ENCODE assay signal across 25 cellular contexts in the genomic region with DNA sequence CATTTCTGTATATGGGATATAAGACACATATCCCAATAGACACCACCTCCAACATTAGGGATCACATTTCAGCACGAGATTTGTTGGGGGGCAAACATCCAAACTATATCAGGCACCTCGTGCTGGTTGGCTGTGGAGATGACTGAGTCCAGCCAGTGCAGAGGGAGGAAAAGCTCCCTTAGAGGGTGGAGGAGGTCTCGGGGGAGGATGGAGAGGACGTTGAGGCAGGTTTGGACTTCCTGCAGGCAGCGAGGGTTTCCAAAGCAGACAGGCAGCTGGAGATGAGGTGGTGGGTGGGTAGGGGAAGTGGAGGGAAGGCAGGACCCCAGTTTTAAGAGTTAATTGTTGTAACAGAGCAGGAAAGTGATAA. TPM values are rescaled to one million over a fixed set of nuclear protein-coding genes. Genes with fewer than 3 reads are reported as not detected.
A peak's percentile ranks its signal among the peaks of the same experiment; 100 is the strongest.
DNase-seq lines count a peak whose midpoint lies in the region; ATAC-seq and TF ChIP-seq lines count a peak whose summit lies in the region.
"Had no signal": no experiment of that assay in that cellular context is flagged by ENCODE, and none has a peak within 500 bp of the region (broad histone marks: within the 10 kb centered on the region; RNA-seq: fewer than 3 reads in every experiment).

No MANE protein-coding gene starts in this region.

- H3K4me3 ChIP-seq in CD4-positive, alpha-beta memory T cell (ENCODE audit: low read length in 2 of 2) = no peak overlapping the region
- no peak overlapping the region for H3K4me3 ChIP-seq in muscle layer of duodenum (ENCODE audit: low read depth in 1 of 2, low read length in 2 of 2)
- H3K4me3 ChIP-seq: ascending aorta, HAP-1, vagina had no signal

- in situ Hi-C loops in GM13977 (cut with MboI; ENCODE audit: low pct_unique_long_range_greater_than_20kb, low sequenced_read_pairs, unreplicated experiment) = no loop called here

- intact Hi-C loops in CD4-positive, alpha-beta memory T cell (cut with micrococcal nuclease) = no loop called here
- intact Hi-C loops in natural killer cell (cut with micrococcal nuclease) = no loop called here

- H3K36me3 ChIP-seq in CD4-positive, alpha-beta memory T cell (ENCODE audit: insufficient read depth, low read length) = no peaks in the 10 kb centered on the region
- no peaks in the 10 kb centered on the region for H3K36me3 ChIP-seq in muscle layer of duodenum (ENCODE audit: control insufficient read depth in 1 of 2, insufficient read depth in 2 of 2, low read length in 2 of 2)
- H3K36me3 ChIP-seq: ascending aorta, HAP-1, vagina had no signal

- H3K27me3 Mint-ChIP-seq in CD4-positive, alpha-beta memory T cell = no peaks in the 10 kb centered on the region
- H3K27me3 Mint-ChIP-seq in activated T-helper 17 cell treated with anti-CD3 and anti-CD28 coated beads, Interleukin-2, amount 50 U/mL, for 72 hours = no peaks in the 10 kb centered on the region
- peaks cover 6 to 9% of the 10 kb centered on the region in 2 donors for H3K27me3 Mint-ChIP-seq in stimulated activated naive B cell treated with anti-CD40 and anti-IgM and Interleukin-4, amounts not matched to agents 10 μg/mL and 1 μg/mL and 100 μg/mL, for 72 hours
- peaks cover 0 to 5% of the 10 kb centered on the region in 2 donors for H3K27me3 Mint-ChIP-seq in natural killer cell (ENCODE audit: low read depth in 2 of 2)
- H3K27me3 Mint-ChIP-seq: activated naive CD4-positive, alpha-beta T cell treated with anti-CD3 and anti-CD28 coated beads, Interleukin-2, amount 50 U/mL, for 24 hours had no signal

- TF ChIP-seq CTCF in natural killer cell (IDR thresholded peaks at IDR 0.05) (no peak), GM13977 (IDR thresholded peaks at IDR 0.05; ENCODE audit: extremely low read depth, insufficient read depth, missing control alignments) (no peak)

- H3K27ac ChIP-seq in CD4-positive, alpha-beta memory T cell (ENCODE audit: low read depth, low read length) = peak overlapping the region; percentile 48
- H3K27ac ChIP-seq in muscle layer of duodenum (ENCODE audit: low read length) = peak overlapping the region; percentile 53
- H3K27ac ChIP-seq: vagina had no signal

- H3K27ac Mint-ChIP-seq in CD4-positive, alpha-beta memory T cell = peak overlapping the region; percentile 19 to 97 (median 93)
- H3K27ac Mint-ChIP-seq in activated T-helper 17 cell treated with anti-CD3 and anti-CD28 coated beads, Interleukin-2, amount 50 U/mL, for 72 hours = peak overlapping the region; percentile 88
- H3K27ac Mint-ChIP-seq in stimulated activated naive B cell treated with anti-CD40 and anti-IgM and Interleukin-4, amounts not matched to agents 10 μg/mL and 1 μg/mL and 100 μg/mL, for 72 hours = peak overlapping the region; percentile 54
- H3K27ac Mint-ChIP-seq in natural killer cell = no peak overlapping the region
- H3K27ac Mint-ChIP-seq: activated CD4-positive, alpha-beta T cell treated with anti-CD3 and anti-CD28 coated beads, Interleukin-2, amount 10 ng/mL, durations not matched to agents 24 days and 14 days; activated naive CD4-positive, alpha-beta T cell treated with anti-CD3 and anti-CD28 coated beads, Interleukin-2, amount 50 U/mL, for 24 hours; activated T-helper 1 cell treated with anti-CD3 and anti-CD28 coated beads, Interleukin-12 subunit alpha, Interleukin-12 subunit beta, Interleukin-2, Interleukin-4 antibody, amounts not matched to agents 30 ng/mL and 10 ng/mL and 1 ng/mL, durations not matched to agents 14 hours and 24 hours and 36 hours had no signal

- H3K4me1 Mint-ChIP-seq in CD4-positive, alpha-beta memory T cell = peaks cover 26 to 45% (median 37%) of the 10 kb centered on the region in 4 donors
- peaks cover 35% of the 10 kb centered on the region for H3K4me1 Mint-ChIP-seq in activated T-helper 17 cell treated with anti-CD3 and anti-CD28 coated beads, Interleukin-2, amount 50 U/mL, for 72 hours
- H3K4me1 Mint-ChIP-seq in stimulated activated naive B cell treated with anti-CD40 and anti-IgM and Interleukin-4, amounts not matched to agents 10 μg/mL and 1 μg/mL and 100 μg/mL, for 72 hours = peaks cover 3 to 9% of the 10 kb centered on the region in 2 donors
- peaks cover 0 to 12% of the 10 kb centered on the region in 2 donors for H3K4me1 Mint-ChIP-seq in natural killer cell

- POLR2A ChIA-PET in CD4-positive, alpha-beta memory T cell (lab: Charles Lee; ENCODE audit: partially characterized antibody) = interaction anchor here (0.8 to 1.5 kb wide), 2 partner anchors 77 to 94 kb away, joined by 4 to 7 read pairs; no protein-coding TSS in a partner anchor

- no peaks in the 10 kb centered on the region for H3K27me3 ChIP-seq in CD4-positive, alpha-beta memory T cell (ENCODE audit: insufficient read depth, low read length)
- no peaks in the 10 kb centered on the region for H3K27me3 ChIP-seq in muscle layer of duodenum (ENCODE audit: low read depth, low read length)
- H3K27me3 ChIP-seq: ascending aorta, vagina had no signal

- H3K4me3 Mint-ChIP-seq in CD4-positive, alpha-beta memory T cell = peak overlapping the region in 4 of 8 donors; percentile 41 to 75 (median 68)
- H3K4me3 Mint-ChIP-seq in activated T-helper 17 cell treated with anti-CD3 and anti-CD28 coated beads, Interleukin-2, amount 50 U/mL, for 72 hours = peak overlapping the region; percentile 65
- H3K4me3 Mint-ChIP-seq in stimulated activated naive B cell treated with anti-CD40 and anti-IgM and Interleukin-4, amounts not matched to agents 10 μg/mL and 1 μg/mL and 100 μg/mL, for 72 hours = no peak overlapping the region
- H3K4me3 Mint-ChIP-seq in natural killer cell = no peak overlapping the region
- H3K4me3 Mint-ChIP-seq: activated CD4-positive, alpha-beta T cell treated with anti-CD3 and anti-CD28 coated beads, Interleukin-2, amount 10 ng/mL, durations not matched to agents 24 days and 14 days; activated naive CD4-positive, alpha-beta T cell treated with anti-CD3 and anti-CD28 coated beads, Interleukin-2, amount 50 U/mL, for 24 hours; activated T-helper 1 cell treated with anti-CD3 and anti-CD28 coated beads, Interleukin-12 subunit alpha, Interleukin-12 subunit beta, Interleukin-2, Interleukin-4 antibody, amounts not matched to agents 30 ng/mL and 10 ng/mL and 1 ng/mL, durations not matched to agents 14 hours and 24 hours and 36 hours; CD8-positive, alpha-beta T cell had no signal

- ATAC-seq in activated T-helper 17 cell treated with anti-CD3 and anti-CD28 coated beads, Interleukin-2, amount 50 U/mL, for 72 hours (replicated peaks) = no peak
- ATAC-seq in stimulated activated naive B cell treated with anti-CD40 and anti-IgM and Interleukin-4, amounts not matched to agents 10 μg/mL and 1 μg/mL and 100 μg/mL, for 72 hours (replicated peaks) = no peak
- no peak for ATAC-seq in GM21576 (IDR thresholded peaks at IDR 0.05; ENCODE audit: unreplicated experiment)
- ATAC-seq in natural killer cell = no peak

- peaks cover 36% of the 10 kb centered on the region for H3K4me1 ChIP-seq in CD4-positive, alpha-beta memory T cell (ENCODE audit: insufficient read depth, low read length)
- H3K4me1 ChIP-seq in muscle layer of duodenum (ENCODE audit: control insufficient read depth in 1 of 2, insufficient read depth in 2 of 2, low read length in 2 of 2) = peaks cover 24 to 39% of the 10 kb centered on the region in 2 donors
- H3K4me1 ChIP-seq: HAP-1 had no signal

- no peaks in the 10 kb centered on the region for H3K9me3 Mint-ChIP-seq in CD4-positive, alpha-beta memory T cell
- H3K9me3 Mint-ChIP-seq in activated T-helper 17 cell treated with anti-CD3 and anti-CD28 coated beads, Interleukin-2, amount 50 U/mL, for 72 hours = no peaks in the 10 kb centered on the region
- no peaks in the 10 kb centered on the region for H3K9me3 Mint-ChIP-seq in stimulated activated naive B cell treated with anti-CD40 and anti-IgM and Interleukin-4, amounts not matched to agents 10 μg/mL and 1 μg/mL and 100 μg/mL, for 72 hours
- H3K9me3 Mint-ChIP-seq in natural killer cell = no peaks in the 10 kb centered on the region
- H3K9me3 Mint-ChIP-seq: activated CD4-positive, alpha-beta T cell treated with anti-CD3 and anti-CD28 coated beads, Interleukin-2, amount 10 ng/mL, durations not matched to agents 24 days and 14 days; activated naive CD4-positive, alpha-beta T cell treated with anti-CD3 and anti-CD28 coated beads, Interleukin-2, amount 50 U/mL, for 24 hours; activated T-helper 1 cell treated with anti-CD3 and anti-CD28 coated beads, Interleukin-12 subunit alpha, Interleukin-12 subunit beta, Interleukin-2, Interleukin-4 antibody, amounts not matched to agents 30 ng/mL and 10 ng/mL and 1 ng/mL, durations not matched to agents 14 hours and 24 hours and 36 hours; CD8-positive, alpha-beta T cell had no signal

- no peaks in the 10 kb centered on the region for H3K36me3 Mint-ChIP-seq in CD4-positive, alpha-beta memory T cell
- no peaks in the 10 kb centered on the region for H3K36me3 Mint-ChIP-seq in activated T-helper 17 cell treated with anti-CD3 and anti-CD28 coated beads, Interleukin-2, amount 50 U/mL, for 72 hours (ENCODE audit: low read depth)
- H3K36me3 Mint-ChIP-seq in stimulated activated naive B cell treated with anti-CD40 and anti-IgM and Interleukin-4, amounts not matched to agents 10 μg/mL and 1 μg/mL and 100 μg/mL, for 72 hours = no peaks in the 10 kb centered on the region
- H3K36me3 Mint-ChIP-seq in natural killer cell = no peaks in the 10 kb centered on the region
- H3K36me3 Mint-ChIP-seq: CD8-positive, alpha-beta T cell had no signal

- no peaks in the 10 kb centered on the region for H3K9me3 ChIP-seq in CD4-positive, alpha-beta memory T cell (ENCODE audit: control insufficient read depth in 1 of 2, low read length in 2 of 2)
- H3K9me3 ChIP-seq in muscle layer of duodenum (ENCODE audit: control insufficient read depth in 1 of 2, low read length in 2 of 2) = no peaks in the 10 kb centered on the region
- H3K9me3 ChIP-seq: ascending aorta, HAP-1, vagina had no signal

- DNase-seq in CD4-positive, alpha-beta memory T cell = no peak
- no peak for DNase-seq in stimulated activated naive B cell treated with anti-CD40 and anti-IgM and Interleukin-4, amounts not matched to agents 10 μg/mL and 1 μg/mL and 100 μg/mL, for 72 hours
- DNase-seq in natural killer cell = no peak
- DNase-seq in GM13977 (ENCODE audit: low spot score) = no peak
- DNase-seq in T-helper 9 cell = no peak
- DNase-seq: ACHN; activated CD4-positive, alpha-beta T cell treated with anti-CD3 and anti-CD28 coated beads, Interleukin-2, amount 10 ng/mL, durations not matched to agents 24 days and 14 days; foreskin fibroblast; hypothalamus; KBM-7; NCI-H1694 treated with DMSO at 0.1 percent for 48 hours; NCI-H2227 treated with DMSO at 0.1 percent for 48 hours; NCI-H774; occipital lobe; retina; stimulated activated CD4-positive, alpha-beta T cell treated with anti-CD3 and anti-CD28 coated beads, Interleukin-12 subunit alpha, Interleukin-12 subunit beta, amount 100 ng/mL, for 4 hours had no signal

- CTCF ChIA-PET in CD4-positive, alpha-beta memory T cell (lab: Charles Lee; ENCODE audit: partially characterized antibody) = interaction anchor here (1.5 kb wide), 1 partner anchor 32 kb away, joined by 3 read pairs; no protein-coding TSS in a partner anchor

RNA-seq across cellular contexts. Expression of gene EEPD1, which starts 56.7 kb away (rescaled TPM):
- 1 to 10 TPM; 6.3 to 8.0 TPM for total RNA-seq in CD4-positive, alpha-beta memory T cell
- polyA plus RNA-seq in CD4-positive, alpha-beta memory T cell = 10 to 100 TPM; 42.5 to 63.0 TPM
- total RNA-seq in activated T-helper 17 cell treated with anti-CD3 and anti-CD28 coated beads, Interleukin-2, amount 50 U/mL, for 72 hours = 1 to 10 TPM in 1 of 2 donors, under 1 TPM in 1; 0.95 to 5.1 TPM
- 1 to 10 TPM in 2 of 3 donors, under 1 TPM in 1; 0.45 to 4.9 (median 1.4) TPM for total RNA-seq in natural killer cell

Comparison
In these comparisons a context has a peak if more than half of its experiments do, and no peak if none do; other contexts are left out.
1. H3K27ac Mint-ChIP-seq: peak in CD4-positive, alpha-beta memory T cell (7 of 7), activated T-helper 17 cell treated with anti-CD3 and anti-CD28 coated beads, Interleukin-2, amount 50 U/mL, for 72 hours (single experiment) and stimulated activated naive B cell treated with anti-CD40 and anti-IgM and Interleukin-4, amounts not matched to agents 10 μg/mL and 1 μg/mL and 100 μg/mL, for 72 hours (single experiment); none in natural killer cell (0 of 2).